In the genomic region with DNA sequence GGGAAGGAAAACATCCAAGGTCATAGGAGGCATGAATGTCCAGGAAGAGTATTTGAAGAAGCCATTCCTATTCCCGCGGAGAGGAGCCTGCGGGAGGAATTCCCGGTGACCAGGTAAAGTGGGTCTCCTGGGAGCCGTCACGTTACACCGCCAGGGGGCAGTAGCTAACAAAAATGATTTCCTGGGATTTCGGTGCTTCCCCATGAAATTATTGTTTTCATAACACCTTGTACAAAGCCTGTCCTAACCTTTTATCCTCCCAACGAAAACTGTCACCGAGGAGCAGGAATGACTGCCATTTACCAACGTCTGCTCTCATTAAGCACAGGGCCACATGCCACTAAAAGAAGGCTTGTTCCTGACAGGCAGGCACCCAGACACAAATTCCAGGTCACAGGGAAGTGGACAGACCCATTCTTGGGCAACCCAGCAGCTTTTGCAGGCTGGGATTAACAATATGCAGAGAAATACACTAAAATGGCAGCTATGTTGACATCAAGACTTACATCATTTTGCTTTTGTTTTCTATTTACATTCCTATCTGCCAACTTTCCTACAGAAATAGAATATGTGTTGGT, we compare ENCODE assay signal across 7 cellular contexts. TPM values are rescaled to one million over a fixed set of nuclear protein-coding genes. Genes with fewer than 3 reads are reported as not detected.
DNase-seq lines count a peak whose midpoint lies in the region; ATAC-seq and FAIRE-seq lines count a peak whose summit lies in the region.

No MANE protein-coding gene starts in this region.

- no peak overlapping the region for H3K4me3 ChIP-seq in GM23248

- 5 to 7% methylated on average over 11 of the region's 11 CpGs for WGBS in GM23248 (ENCODE audit: low coverage in 1 of 2, low lambda C conversion rate in 2 of 2, missing lambda C conversion rate in 2 of 2), 2 experiments

- H3K9ac ChIP-seq in GM23248: no peak overlapping the region

- no peak for FAIRE-seq in frontal cortex (lab: Jason Lieb, UNC)
- FAIRE-seq in RCC 7860 (lab: Jason Lieb, UNC): no peak

- intact Hi-C loops in posterior cingulate gyrus (cut with DNase I): loop anchor here (2.0 kb wide), 1 partner anchor 356 kb away; no protein-coding TSS in a partner anchor

- H3K9me3 ChIP-seq in GM23248 (ENCODE audit: low read depth): no peaks in the 10 kb centered on the region

- no peak for ATAC-seq in HG03139 (IDR thresholded peaks at IDR 0.05; ENCODE audit: unreplicated experiment)

- no peaks in the 10 kb centered on the region for H3F3A ChIP-seq in GM23248 (ENCODE audit: insufficient read depth)

- in situ Hi-C loops in GM23248 (cut with MboI): no loop called here

- no peaks in the 10 kb centered on the region for H3K36me3 ChIP-seq in GM23248 (ENCODE audit: low read depth)

- no peaks in the 10 kb centered on the region for H3K27me3 ChIP-seq in GM23248 (replicated peaks; ENCODE audit: insufficient read depth)

- H3K9me2 ChIP-seq in GM23248 (ENCODE audit: insufficient read depth): no peaks in the 10 kb centered on the region

- DNase-seq in GM23248 (peak; percentile 51), RPMI7951 (ENCODE audit: low read depth) (peak; percentile 33), frontal cortex (ENCODE audit: low spot score in 2 of 2) (peak; percentile 54 to 63), posterior cingulate gyrus (peak in 7 of 10 donors; percentile 52 to 93 (median 73)), RCC 7860 (ENCODE audit: low spot score) (no peak)
- no peak for DNase-seq in stimulated activated CD4-positive, alpha-beta T cell treated with anti-CD3 and anti-CD28 coated beads, Interleukin-4, amount 100 ng/mL, for 4 hours

- peak overlapping the region; percentile 46 for H2AFZ ChIP-seq in GM23248

- H3K4me2 ChIP-seq in GM23248 (ENCODE audit: unreplicated experiment): no peak overlapping the region

- H3K4me1 ChIP-seq in GM23248 (ENCODE audit: insufficient read depth): no peaks in the 10 kb centered on the region

- no peak overlapping the region for H3K27ac ChIP-seq in GM23248

- H4K20me1 ChIP-seq in GM23248 (ENCODE audit: insufficient read depth): no peaks in the 10 kb centered on the region

- no peaks in the 10 kb centered on the region for H3K79me2 ChIP-seq in GM23248 (ENCODE audit: insufficient read depth)

RNA-seq across cellular contexts. Expression of a gene that starts 41.2 kb away (rescaled TPM):
- 389 and 402 TPM in 2 replicates for total RNA-seq in GM23248 (2014; rRNA removed; shearing (Covaris generic))
- 401 and 410 TPM in 2 replicates for polyA plus RNA-seq in GM23248 (2016; fragmentation: Nextera tagmentation; extraction: Ambion mirVana)
- 168 and 169 TPM in 2 replicates for total RNA-seq in RPMI7951 (2014; rRNA removed; shearing (Covaris generic))
- 33.0 TPM for total RNA-seq in frontal cortex

Comparison
In these comparisons a context has a peak if more than half of its experiments do, and no peak if none do; other contexts are left out.
1. DNase-seq: peak in GM23248 (single experiment), RPMI7951 (single experiment), frontal cortex (2 of 2) and posterior cingulate gyrus (7 of 10); none in RCC 7860 (single experiment) and stimulated activated CD4-positive, alpha-beta T cell treated with anti-CD3 and anti-CD28 coated beads, Interleukin-4, amount 100 ng/mL, for 4 hours (0 of 2).